ENCODE assay signal across 20 cellular contexts in genomic region chr21:21183092-21183491, GRCh38.
DNase-seq lines count a peak whose midpoint lies in the region; ATAC-seq and TF ChIP-seq lines count a peak whose summit lies in the region.
"Had no signal": no experiment of that assay in that cellular context is flagged by ENCODE, and none has a peak within 500 bp of the region (broad histone marks: within the 10 kb centered on the region; RNA-seq: fewer than 3 reads in every experiment).

No MANE protein-coding gene starts in this region.

- H3F3A ChIP-seq in smooth muscle cell (ENCODE audit: low read depth) = no peaks in the 10 kb centered on the region

- TF ChIP-seq CTCF in smooth muscle cell (IDR thresholded peaks at IDR 0.05; ENCODE audit: borderline replicate concordance, insufficient read depth, poor library complexity, severe bottlenecking) = no peak
- TF ChIP-seq CTCF in prostate gland (IDR thresholded peaks at IDR 0.05) = no peak

- no peak overlapping the region for H3K4me3 ChIP-seq in smooth muscle cell
- no peak overlapping the region for H3K4me3 ChIP-seq in prostate gland
- H3K4me3 ChIP-seq: PC-9 had no signal

- peak overlapping the region; percentile 75 for H3K4me2 ChIP-seq in smooth muscle cell
- H3K4me2 ChIP-seq: PC-9 had no signal

- intact Hi-C loops in head of caudate nucleus (cut with DNase I) (no loop called here), prostate gland (cut with DNase I) (no loop called here)

- no peak for ATAC-seq in HG03280 (IDR thresholded peaks at IDR 0.05; ENCODE audit: unreplicated experiment)

- H4K20me1 ChIP-seq in smooth muscle cell (ENCODE audit: low read depth) = no peaks in the 10 kb centered on the region

- no peaks in the 10 kb centered on the region for H3K36me3 ChIP-seq in smooth muscle cell (ENCODE audit: low read depth)
- H3K36me3 ChIP-seq in prostate gland = no peaks in the 10 kb centered on the region
- H3K36me3 ChIP-seq: BE2C had no signal

- H3K9me3 ChIP-seq in smooth muscle cell (replicated peaks; ENCODE audit: low read depth) = no peaks in the 10 kb centered on the region
- H3K9me3 ChIP-seq in prostate gland = no peaks in the 10 kb centered on the region
- H3K9me3 ChIP-seq: BE2C had no signal

- peak overlapping the region; percentile 39 for H3K27ac ChIP-seq in smooth muscle cell (ENCODE audit: low read depth)
- no peak overlapping the region for H3K27ac ChIP-seq in prostate gland
- H3K27ac ChIP-seq: PC-9, RWPE1 had no signal

- DNase-seq in ELR (ENCODE audit: low read depth) = peak; percentile 50
- peak; percentile 73 for DNase-seq in OCI-M1 (lab: John Stamatoyannopoulos, UW)
- peak; percentile 29 for DNase-seq in fibroblast of peridontal ligament (ENCODE audit: extremely low read depth)
- DNase-seq in smooth muscle cell (lab: John Stamatoyannopoulos, UW; ENCODE audit: unreplicated experiment) = no peak
- DNase-seq in head of caudate nucleus = no peak
- DNase-seq in prostate gland (ENCODE audit: low spot score) = no peak
- DNase-seq: BE2C; CD4-positive, CD25-positive, alpha-beta regulatory T cell; H9; KBM-7; MV-4-11; NCI-H1694 treated with DMSO at 0.1 percent for 48 hours; NCI-H2107; NCI-H345; NCI-H524 treated with DMSO at 0.1 percent for 48 hours; PC-9; SIG-M5; T-helper 2 cell had no signal

- no peak for TF ChIP-seq POLR2A in prostate gland (IDR thresholded peaks at IDR 0.05)

- no peak overlapping the region for H2AFZ ChIP-seq in smooth muscle cell (ENCODE audit: low read depth)
- H2AFZ ChIP-seq: PC-9 had no signal

- H3K4me1 ChIP-seq in smooth muscle cell (ENCODE audit: low read depth) (peaks cover 20% of the 10 kb centered on the region), prostate gland (replicated peaks) (no peaks in the 10 kb centered on the region)

- no peak overlapping the region for H3K9ac ChIP-seq in smooth muscle cell (ENCODE audit: low read depth)

- H3K79me2 ChIP-seq in smooth muscle cell (ENCODE audit: low read depth) = no peaks in the 10 kb centered on the region

- 43% methylated on average over 3 of the region's 3 CpGs for WGBS in smooth muscle cell (ENCODE audit: low lambda C conversion rate)
- 75% methylated on average over 3 of the region's 3 CpGs for WGBS in prostate gland

- no peaks in the 10 kb centered on the region for H3K27me3 ChIP-seq in smooth muscle cell (ENCODE audit: low read depth)
- H3K27me3 ChIP-seq in prostate gland (replicated peaks; ENCODE audit: insufficient read depth) = no peaks in the 10 kb centered on the region
- H3K27me3 ChIP-seq: BE2C had no signal

Comparison
In these comparisons a context has a peak if more than half of its experiments do, and no peak if none do; other contexts are left out.
1. DNase-seq: peak in ELR (single experiment), OCI-M1 (single experiment) and fibroblast of peridontal ligament (single experiment); none in smooth muscle cell (single experiment), head of caudate nucleus (0 of 42) and prostate gland (single experiment).